In the genomic region with DNA sequence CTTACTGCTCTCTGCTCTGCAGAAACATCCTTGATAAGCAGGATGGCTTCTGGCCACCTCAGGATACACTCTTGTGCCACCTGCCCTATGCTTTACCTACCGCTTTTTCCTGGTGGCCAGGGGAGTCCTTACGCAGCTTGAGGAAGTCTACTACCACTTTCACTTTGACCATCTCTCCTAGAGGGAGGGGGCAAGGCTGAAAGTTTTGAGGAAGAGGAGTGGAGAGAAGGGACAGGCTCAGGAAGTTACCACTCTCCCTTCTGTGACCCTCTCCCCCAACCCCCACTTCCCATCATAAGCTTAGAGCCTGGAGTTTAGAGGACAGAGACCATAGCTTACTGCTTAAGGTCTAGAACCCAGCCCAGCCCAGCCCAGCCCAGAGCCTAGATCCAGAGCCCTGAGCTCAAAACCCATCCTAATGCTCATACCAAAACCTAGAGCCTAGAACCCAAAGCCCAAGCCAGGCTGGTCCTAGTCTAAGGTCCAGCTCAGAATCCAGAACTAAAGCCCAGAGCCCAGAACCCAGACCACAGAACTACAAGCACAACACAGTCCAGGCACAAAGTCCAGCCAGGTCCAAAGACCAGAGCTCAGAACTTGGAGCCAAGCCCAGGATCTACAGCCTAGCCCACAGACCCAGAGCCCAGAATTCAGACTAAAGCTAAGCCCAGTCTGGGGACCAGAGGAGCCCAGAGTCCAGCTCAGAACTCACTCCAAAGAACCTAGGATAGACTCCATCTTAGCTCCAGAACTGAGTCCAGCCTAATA, we compare ENCODE assay signal across 1 cellular context.
TF ChIP-seq lines count a peak whose summit lies in the region.

No MANE protein-coding gene starts in this region.

TF ChIP-seq in H1, 55 proteins besides CTCF, POLR2A, EP300 and RAD21 (continued from another document):
- TF ChIP-seq, protein P1, sequence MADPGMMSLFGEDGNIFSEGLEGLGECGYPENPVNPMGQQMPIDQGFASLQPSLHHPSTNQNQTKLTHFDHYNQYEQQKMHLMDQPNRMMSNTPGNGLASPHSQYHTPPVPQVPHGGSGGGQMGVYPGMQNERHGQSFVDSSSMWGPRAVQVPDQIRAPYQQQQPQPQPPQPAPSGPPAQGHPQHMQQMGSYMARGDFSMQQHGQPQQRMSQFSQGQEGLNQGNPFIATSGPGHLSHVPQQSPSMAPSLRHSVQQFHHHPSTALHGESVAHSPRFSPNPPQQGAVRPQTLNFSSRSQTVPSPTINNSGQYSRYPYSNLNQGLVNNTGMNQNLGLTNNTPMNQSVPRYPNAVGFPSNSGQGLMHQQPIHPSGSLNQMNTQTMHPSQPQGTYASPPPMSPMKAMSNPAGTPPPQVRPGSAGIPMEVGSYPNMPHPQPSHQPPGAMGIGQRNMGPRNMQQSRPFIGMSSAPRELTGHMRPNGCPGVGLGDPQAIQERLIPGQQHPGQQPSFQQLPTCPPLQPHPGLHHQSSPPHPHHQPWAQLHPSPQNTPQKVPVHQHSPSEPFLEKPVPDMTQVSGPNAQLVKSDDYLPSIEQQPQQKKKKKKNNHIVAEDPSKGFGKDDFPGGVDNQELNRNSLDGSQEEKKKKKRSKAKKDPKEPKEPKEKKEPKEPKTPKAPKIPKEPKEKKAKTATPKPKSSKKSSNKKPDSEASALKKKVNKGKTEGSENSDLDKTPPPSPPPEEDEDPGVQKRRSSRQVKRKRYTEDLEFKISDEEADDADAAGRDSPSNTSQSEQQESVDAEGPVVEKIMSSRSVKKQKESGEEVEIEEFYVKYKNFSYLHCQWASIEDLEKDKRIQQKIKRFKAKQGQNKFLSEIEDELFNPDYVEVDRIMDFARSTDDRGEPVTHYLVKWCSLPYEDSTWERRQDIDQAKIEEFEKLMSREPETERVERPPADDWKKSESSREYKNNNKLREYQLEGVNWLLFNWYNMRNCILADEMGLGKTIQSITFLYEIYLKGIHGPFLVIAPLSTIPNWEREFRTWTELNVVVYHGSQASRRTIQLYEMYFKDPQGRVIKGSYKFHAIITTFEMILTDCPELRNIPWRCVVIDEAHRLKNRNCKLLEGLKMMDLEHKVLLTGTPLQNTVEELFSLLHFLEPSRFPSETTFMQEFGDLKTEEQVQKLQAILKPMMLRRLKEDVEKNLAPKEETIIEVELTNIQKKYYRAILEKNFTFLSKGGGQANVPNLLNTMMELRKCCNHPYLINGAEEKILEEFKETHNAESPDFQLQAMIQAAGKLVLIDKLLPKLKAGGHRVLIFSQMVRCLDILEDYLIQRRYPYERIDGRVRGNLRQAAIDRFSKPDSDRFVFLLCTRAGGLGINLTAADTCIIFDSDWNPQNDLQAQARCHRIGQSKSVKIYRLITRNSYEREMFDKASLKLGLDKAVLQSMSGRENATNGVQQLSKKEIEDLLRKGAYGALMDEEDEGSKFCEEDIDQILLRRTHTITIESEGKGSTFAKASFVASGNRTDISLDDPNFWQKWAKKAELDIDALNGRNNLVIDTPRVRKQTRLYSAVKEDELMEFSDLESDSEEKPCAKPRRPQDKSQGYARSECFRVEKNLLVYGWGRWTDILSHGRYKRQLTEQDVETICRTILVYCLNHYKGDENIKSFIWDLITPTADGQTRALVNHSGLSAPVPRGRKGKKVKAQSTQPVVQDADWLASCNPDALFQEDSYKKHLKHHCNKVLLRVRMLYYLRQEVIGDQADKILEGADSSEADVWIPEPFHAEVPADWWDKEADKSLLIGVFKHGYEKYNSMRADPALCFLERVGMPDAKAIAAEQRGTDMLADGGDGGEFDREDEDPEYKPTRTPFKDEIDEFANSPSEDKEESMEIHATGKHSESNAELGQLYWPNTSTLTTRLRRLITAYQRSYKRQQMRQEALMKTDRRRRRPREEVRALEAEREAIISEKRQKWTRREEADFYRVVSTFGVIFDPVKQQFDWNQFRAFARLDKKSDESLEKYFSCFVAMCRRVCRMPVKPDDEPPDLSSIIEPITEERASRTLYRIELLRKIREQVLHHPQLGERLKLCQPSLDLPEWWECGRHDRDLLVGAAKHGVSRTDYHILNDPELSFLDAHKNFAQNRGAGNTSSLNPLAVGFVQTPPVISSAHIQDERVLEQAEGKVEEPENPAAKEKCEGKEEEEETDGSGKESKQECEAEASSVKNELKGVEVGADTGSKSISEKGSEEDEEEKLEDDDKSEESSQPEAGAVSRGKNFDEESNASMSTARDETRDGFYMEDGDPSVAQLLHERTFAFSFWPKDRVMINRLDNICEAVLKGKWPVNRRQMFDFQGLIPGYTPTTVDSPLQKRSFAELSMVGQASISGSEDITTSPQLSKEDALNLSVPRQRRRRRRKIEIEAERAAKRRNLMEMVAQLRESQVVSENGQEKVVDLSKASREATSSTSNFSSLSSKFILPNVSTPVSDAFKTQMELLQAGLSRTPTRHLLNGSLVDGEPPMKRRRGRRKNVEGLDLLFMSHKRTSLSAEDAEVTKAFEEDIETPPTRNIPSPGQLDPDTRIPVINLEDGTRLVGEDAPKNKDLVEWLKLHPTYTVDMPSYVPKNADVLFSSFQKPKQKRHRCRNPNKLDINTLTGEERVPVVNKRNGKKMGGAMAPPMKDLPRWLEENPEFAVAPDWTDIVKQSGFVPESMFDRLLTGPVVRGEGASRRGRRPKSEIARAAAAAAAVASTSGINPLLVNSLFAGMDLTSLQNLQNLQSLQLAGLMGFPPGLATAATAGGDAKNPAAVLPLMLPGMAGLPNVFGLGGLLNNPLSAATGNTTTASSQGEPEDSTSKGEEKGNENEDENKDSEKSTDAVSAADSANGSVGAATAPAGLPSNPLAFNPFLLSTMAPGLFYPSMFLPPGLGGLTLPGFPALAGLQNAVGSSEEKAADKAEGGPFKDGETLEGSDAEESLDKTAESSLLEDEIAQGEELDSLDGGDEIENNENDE (IDR thresholded peaks at IDR 0.05; ENCODE audit: insufficient replicate concordance, low read length) = no peak
